In genomic region chr2:42706836-42707235, GRCh38 we compare ENCODE assay signal across 17 cellular contexts. TPM values are rescaled to one million over a fixed set of nuclear protein-coding genes. Genes with fewer than 3 reads are reported as not detected.
DNase-seq lines count a peak whose midpoint lies in the region; ATAC-seq and TF ChIP-seq lines count a peak whose summit lies in the region.
"Had no signal": no experiment of that assay in that cellular context is flagged by ENCODE, and none has a peak within 500 bp of the region (broad histone marks: within the 10 kb centered on the region; RNA-seq: fewer than 3 reads in every experiment).

No MANE protein-coding gene starts in this region.

- no peaks in the 10 kb centered on the region for H3K79me2 ChIP-seq in PC-3 (ENCODE audit: low read length)

- no peak overlapping the region for H3K4me3 ChIP-seq in NT2/D1 (ENCODE audit: insufficient read length, low read depth)
- no peak overlapping the region for H3K4me3 ChIP-seq in endodermal cell (ENCODE audit: low read length)
- H3K4me3 ChIP-seq in left lung = no peak overlapping the region
- no peak overlapping the region for H3K4me3 ChIP-seq in PC-3 (ENCODE audit: low read length)

- H3K27me3 Mint-ChIP-seq in endodermal cell (ENCODE audit: insufficient read depth) = no peaks in the 10 kb centered on the region
- H3K27me3 Mint-ChIP-seq in naive thymus-derived CD8-positive, alpha-beta T cell = no peaks in the 10 kb centered on the region
- no peaks in the 10 kb centered on the region for H3K27me3 Mint-ChIP-seq in activated T-helper 1 cell treated with anti-CD3 and anti-CD28 coated beads, Interleukin-12 subunit alpha, Interleukin-12 subunit beta, Interleukin-2, Interleukin-4 antibody, amounts not matched to agents 30 ng/mL and 10 ng/mL and 1 ng/mL, durations not matched to agents 14 hours and 24 hours and 36 hours (ENCODE audit: insufficient read depth)
- H3K27me3 Mint-ChIP-seq: B cell; CD4-positive, CD25-positive, alpha-beta regulatory T cell had no signal

- CTCF ChIA-PET in PC-3 (lab: Charles Lee) = no interaction called here

- ATAC-seq in left lung (peak; percentile 77), PC-3 (no peak)
- ATAC-seq in naive thymus-derived CD8-positive, alpha-beta T cell = no peak

- H3K4me1 Mint-ChIP-seq in endodermal cell = peaks cover 12% of the 10 kb centered on the region
- H3K4me1 Mint-ChIP-seq in naive thymus-derived CD8-positive, alpha-beta T cell = peaks cover 0 to 1% (median 0%) of the 10 kb centered on the region in 4 donors
- H3K4me1 Mint-ChIP-seq in activated T-helper 1 cell treated with anti-CD3 and anti-CD28 coated beads, Interleukin-12 subunit alpha, Interleukin-12 subunit beta, Interleukin-2, Interleukin-4 antibody, amounts not matched to agents 30 ng/mL and 10 ng/mL and 1 ng/mL, durations not matched to agents 14 hours and 24 hours and 36 hours (ENCODE audit: low read depth) = no peaks in the 10 kb centered on the region
- H3K4me1 Mint-ChIP-seq: B cell; CD4-positive, CD25-positive, alpha-beta regulatory T cell had no signal

- no peak overlapping the region for H3K27ac ChIP-seq in endodermal cell (ENCODE audit: low read depth, low read length)
- H3K27ac ChIP-seq in left lung = no peak overlapping the region
- H3K27ac ChIP-seq in PC-3 (ENCODE audit: low read length) = no peak overlapping the region

- H3K36me3 ChIP-seq in NT2/D1 (ENCODE audit: insufficient read depth, insufficient read length, low read length) (peaks cover 19% of the 10 kb centered on the region), endodermal cell (ENCODE audit: control insufficient read depth, insufficient read depth, low read length) (peaks cover 65% of the 10 kb centered on the region), left lung (peaks cover 0 to 9% of the 10 kb centered on the region in 2 donors), PC-3 (ENCODE audit: low read depth, low read length) (no peaks in the 10 kb centered on the region)

- H3K9ac ChIP-seq in NT2/D1 (ENCODE audit: insufficient read length, low read depth) = no peak overlapping the region
- no peak overlapping the region for H3K9ac ChIP-seq in endodermal cell (ENCODE audit: extremely low read depth, low read length, poor library complexity, severe bottlenecking)
- H3K9ac ChIP-seq in PC-3 (ENCODE audit: low read length) = no peak overlapping the region

- intact Hi-C loops in left lung (cut with DNase I) = no loop called here
- intact Hi-C loops in activated T-helper 1 cell treated with anti-CD3 and anti-CD28 coated beads, Interleukin-12 subunit alpha, Interleukin-12 subunit beta, Interleukin-2, Interleukin-4 antibody, amounts not matched to agents 30 ng/mL and 10 ng/mL and 1 ng/mL, durations not matched to agents 14 hours and 24 hours and 36 hours (cut with micrococcal nuclease) = no loop called here
- intact Hi-C loops in PC-3 (cut with micrococcal nuclease) = no loop called here

- peak; percentile 42 for DNase-seq in NT2/D1 (ENCODE audit: low read depth, low spot score)
- peak; percentile 71 for DNase-seq in endodermal cell
- no peak for DNase-seq in left lung
- DNase-seq in naive thymus-derived CD8-positive, alpha-beta T cell = no peak
- no peak for DNase-seq in inferior parietal cortex (ENCODE audit: extremely low spot score)
- DNase-seq in activated T-helper 1 cell treated with anti-CD3 and anti-CD28 coated beads, Interleukin-12 subunit alpha, Interleukin-12 subunit beta, Interleukin-2, Interleukin-4 antibody, amounts not matched to agents 30 ng/mL and 10 ng/mL and 1 ng/mL, durations not matched to agents 14 hours and 24 hours and 36 hours (ENCODE audit: low spot score) = no peak
- no peak for DNase-seq in PC-3
- DNase-seq: CD4-positive, CD25-positive, alpha-beta regulatory T cell; DMS153; HCEC 1CT; NCI-H1436; NCI-H2081; NCI-H510A treated with DMSO at 0.1 percent for 48 hours; NCI-H82 had no signal

- no peaks in the 10 kb centered on the region for H3K27me3 ChIP-seq in NT2/D1 (ENCODE audit: insufficient read depth, insufficient read length)
- no peaks in the 10 kb centered on the region for H3K27me3 ChIP-seq in endodermal cell (ENCODE audit: control insufficient read depth, insufficient read depth, low read length, poor library complexity, severe bottlenecking)
- H3K27me3 ChIP-seq in left lung = no peaks in the 10 kb centered on the region
- no peaks in the 10 kb centered on the region for H3K27me3 ChIP-seq in PC-3 (ENCODE audit: low read length)

- H4K20me1 ChIP-seq in PC-3 (ENCODE audit: low read length) = no peaks in the 10 kb centered on the region

- H3K4me2 ChIP-seq in PC-3 (ENCODE audit: low read length) = no peak overlapping the region

- H3K4me1 ChIP-seq in NT2/D1 (ENCODE audit: insufficient read depth, insufficient read length) = peaks cover 2% of the 10 kb centered on the region
- no peaks in the 10 kb centered on the region for H3K4me1 ChIP-seq in endodermal cell (ENCODE audit: control insufficient read depth, insufficient read depth, low read length)
- no peaks in the 10 kb centered on the region for H3K4me1 ChIP-seq in left lung
- no peaks in the 10 kb centered on the region for H3K4me1 ChIP-seq in PC-3 (ENCODE audit: insufficient read depth, low read length)
- H3K4me1 ChIP-seq: Caco-2 had no signal

- POLR2A ChIA-PET in naive thymus-derived CD8-positive, alpha-beta T cell (lab: Charles Lee) = no interaction called here
- POLR2A ChIA-PET in PC-3 (lab: Charles Lee; ENCODE audit: unreplicated experiment) = interaction anchor here (0.6 kb wide), 1 partner anchor 22 kb away, joined by 14 read pairs; no protein-coding TSS in a partner anchor

- no peaks in the 10 kb centered on the region for H3K9me3 ChIP-seq in NT2/D1 (ENCODE audit: insufficient read depth, low read length)
- no peaks in the 10 kb centered on the region for H3K9me3 ChIP-seq in endodermal cell (ENCODE audit: control insufficient read depth, low read length)
- no peaks in the 10 kb centered on the region for H3K9me3 ChIP-seq in left lung
- no peaks in the 10 kb centered on the region for H3K9me3 ChIP-seq in PC-3 (ENCODE audit: low read length)
- H3K9me3 ChIP-seq: Caco-2 had no signal

- BruUV-seq in PC-3 (replicated peaks; lab: Mats Ljungman, UMichigan) = no TSS peak

- peaks cover 50% of the 10 kb centered on the region for H3K36me3 Mint-ChIP-seq in endodermal cell (ENCODE audit: low read depth)
- H3K36me3 Mint-ChIP-seq in naive thymus-derived CD8-positive, alpha-beta T cell = peaks cover 3 to 58% (median 20%) of the 10 kb centered on the region in 3 donors
- H3K36me3 Mint-ChIP-seq in activated T-helper 1 cell treated with anti-CD3 and anti-CD28 coated beads, Interleukin-12 subunit alpha, Interleukin-12 subunit beta, Interleukin-2, Interleukin-4 antibody, amounts not matched to agents 30 ng/mL and 10 ng/mL and 1 ng/mL, durations not matched to agents 14 hours and 24 hours and 36 hours (ENCODE audit: low read depth) = peaks cover 11% of the 10 kb centered on the region

- H3K9me3 Mint-ChIP-seq in endodermal cell = no peaks in the 10 kb centered on the region
- no peaks in the 10 kb centered on the region for H3K9me3 Mint-ChIP-seq in naive thymus-derived CD8-positive, alpha-beta T cell
- no peaks in the 10 kb centered on the region for H3K9me3 Mint-ChIP-seq in activated T-helper 1 cell treated with anti-CD3 and anti-CD28 coated beads, Interleukin-12 subunit alpha, Interleukin-12 subunit beta, Interleukin-2, Interleukin-4 antibody, amounts not matched to agents 30 ng/mL and 10 ng/mL and 1 ng/mL, durations not matched to agents 14 hours and 24 hours and 36 hours
- H3K9me3 Mint-ChIP-seq: CD4-positive, CD25-positive, alpha-beta regulatory T cell had no signal

- no peak overlapping the region for H2AFZ ChIP-seq in PC-3 (ENCODE audit: low read length)

- peak overlapping the region; percentile 87 for H3K27ac Mint-ChIP-seq in endodermal cell
- peak overlapping the region in 1 of 10 donors; percentile 28 for H3K27ac Mint-ChIP-seq in naive thymus-derived CD8-positive, alpha-beta T cell
- no peak overlapping the region for H3K27ac Mint-ChIP-seq in activated T-helper 1 cell treated with anti-CD3 and anti-CD28 coated beads, Interleukin-12 subunit alpha, Interleukin-12 subunit beta, Interleukin-2, Interleukin-4 antibody, amounts not matched to agents 30 ng/mL and 10 ng/mL and 1 ng/mL, durations not matched to agents 14 hours and 24 hours and 36 hours
- H3K27ac Mint-ChIP-seq: B cell; CD4-positive, CD25-positive, alpha-beta regulatory T cell had no signal

- no peaks in the 10 kb centered on the region for H3F3A ChIP-seq in PC-3 (ENCODE audit: low read length, unreplicated experiment)

- H3K9me2 ChIP-seq in PC-3 (replicated peaks; ENCODE audit: low read length) = no peaks in the 10 kb centered on the region

- H3K4me3 Mint-ChIP-seq in endodermal cell = no peak overlapping the region
- H3K4me3 Mint-ChIP-seq in naive thymus-derived CD8-positive, alpha-beta T cell = no peak overlapping the region
- H3K4me3 Mint-ChIP-seq in activated T-helper 1 cell treated with anti-CD3 and anti-CD28 coated beads, Interleukin-12 subunit alpha, Interleukin-12 subunit beta, Interleukin-2, Interleukin-4 antibody, amounts not matched to agents 30 ng/mL and 10 ng/mL and 1 ng/mL, durations not matched to agents 14 hours and 24 hours and 36 hours = no peak overlapping the region
- H3K4me3 Mint-ChIP-seq: B cell; CD4-positive, CD25-positive, alpha-beta regulatory T cell had no signal

- 20 to 70% methylated on average over 1 to 3 of the region's 3 CpGs for WGBS in endodermal cell (ENCODE audit: insufficient coverage in 1 of 2, insufficient read length in 1 of 2), 2 experiments

- no peak for TF ChIP-seq CTCF in endodermal cell (conservative IDR thresholded peaks at IDR 0.05)
- no peak for TF ChIP-seq CTCF in left lung (IDR thresholded peaks at IDR 0.05)
- TF ChIP-seq CTCF in PC-3 (conservative IDR thresholded peaks at IDR 0.05; ENCODE audit: low read depth, low read length) = no peak

RNA-seq across cellular contexts. Expression of gene OXER1, which starts 57.1 kb away (rescaled TPM):
- total RNA-seq in endodermal cell (1 to 10 TPM; 3.5 to 6.5 TPM), left lung (1 to 10 TPM; 1.7 to 2.7 TPM), PC-3 (2014; rRNA removed) (not detected in 2 replicates)
- 2.4 TPM for polyA plus RNA-seq in endodermal cell (2013, experiment 1 of 2)
- 2.1 TPM for polyA plus RNA-seq in endodermal cell (2013, experiment 2 of 2)
- under 1 TPM in 1 of 2 experiments, not detected in 1; 0.22 TPM for total RNA-seq in naive thymus-derived CD8-positive, alpha-beta T cell
- under 1 TPM in 2 of 3 donors, not detected in 1; 0.20 to 0.22 TPM for polyA plus RNA-seq in naive thymus-derived CD8-positive, alpha-beta T cell
- 0.12 and 0.21 TPM in 2 replicates for total RNA-seq in activated T-helper 1 cell treated with anti-CD3 and anti-CD28 coated beads, Interleukin-12 subunit alpha, Interleukin-12 subunit beta, Interleukin-2, Interleukin-4 antibody, amounts not matched to agents 30 ng/mL and 10 ng/mL and 1 ng/mL, durations not matched to agents 14 hours and 24 hours and 36 hours
- total RNA-seq: CD4-positive, CD25-positive, alpha-beta regulatory T cell; HT1080 had no signal

Comparison
In these comparisons a context has a peak if more than half of its experiments do, and no peak if none do; other contexts are left out.
1. DNase-seq: peak in NT2/D1 (single experiment) and endodermal cell (single experiment); none in left lung (0 of 2), naive thymus-derived CD8-positive, alpha-beta T cell (0 of 10), inferior parietal cortex (single experiment), activated T-helper 1 cell treated with anti-CD3 and anti-CD28 coated beads, Interleukin-12 subunit alpha, Interleukin-12 subunit beta, Interleukin-2, Interleukin-4 antibody, amounts not matched to agents 30 ng/mL and 10 ng/mL and 1 ng/mL, durations not matched to agents 14 hours and 24 hours and 36 hours (single experiment) and PC-3 (single experiment).